In genomic region chr11:34439521-34440258, GRCh38 we compare ENCODE assay signal across 8 cellular contexts. TPM values are rescaled to one million over a fixed set of nuclear protein-coding genes. Genes with fewer than 3 reads are reported as not detected.
DNase-seq lines count a peak whose midpoint lies in the region; ATAC-seq and TF ChIP-seq lines count a peak whose summit lies in the region.

No MANE protein-coding gene starts in this region.

- peak overlapping the region; percentile 88 to 94 for H3K4me3 ChIP-seq in right atrium auricular region
- peak overlapping the region; percentile 87 to 88 for H3K4me3 ChIP-seq in ascending aorta
- H3K4me3 ChIP-seq in lung: peak overlapping the region; percentile 78

- intact Hi-C loops in left cardiac atrium (cut with DNase I) (no loop called here), ascending aorta (cut with DNase I) (loop anchor here (2.0 to 10.0 kb wide), 5 partner anchors 82 to 477 kb away; partner anchors contain the start of genes ABTB2, APIP, NAT10 and PDHX)

- peak overlapping the region; percentile 90 to 96 for H3K27ac ChIP-seq in right atrium auricular region
- peak overlapping the region; percentile 79 to 84 for H3K27ac ChIP-seq in ascending aorta
- H3K27ac ChIP-seq in lung (ENCODE audit: low read depth in 1 of 2, low read length in 1 of 2): peak overlapping the region; percentile 96 to 98

- H3K27me3 ChIP-seq in right atrium auricular region (no peaks in the 10 kb centered on the region), ascending aorta (no peaks in the 10 kb centered on the region), lung (ENCODE audit: control insufficient read depth, insufficient read depth) (no peaks in the 10 kb centered on the region)

- WGBS in lung, 2 donors: 12 to 20% methylated on average over 10 of the region's 10 CpGs

- H3K36me3 ChIP-seq in right atrium auricular region (no peaks in the 10 kb centered on the region), ascending aorta (no peaks in the 10 kb centered on the region), lung (ENCODE audit: control insufficient read depth in 2 of 2, insufficient read depth in 2 of 2, low read length in 2 of 2) (no peaks in the 10 kb centered on the region)

- H3K9me3 ChIP-seq in right atrium auricular region: no peaks in the 10 kb centered on the region
- no peaks in the 10 kb centered on the region for H3K9me3 ChIP-seq in ascending aorta
- peaks cover 0 to 2% of the 10 kb centered on the region in 2 donors for H3K9me3 ChIP-seq in lung (ENCODE audit: control insufficient read depth in 2 of 2, insufficient read depth in 1 of 2, low read length in 1 of 2)

- TF ChIP-seq CTCF in right atrium auricular region (IDR thresholded peaks at IDR 0.05) (no peak), ascending aorta (IDR thresholded peaks at IDR 0.05) (no peak), lung (IDR thresholded peaks at IDR 0.05; ENCODE audit: control extremely low read depth, extremely low read depth) (no peak)

- DNase-seq in right atrium auricular region (ENCODE audit: low spot score) (no peak), left cardiac atrium (no peak), ascending aorta (ENCODE audit: low spot score in 2 of 2) (no peak), lung (ENCODE audit: low spot score) (no peak), NCI-H128 (lab: John Stamatoyannopoulos, UW; ENCODE audit: unreplicated experiment) (no peak), nucleus accumbens (lab: John Stamatoyannopoulos, UW) (no peak)
- no peak for DNase-seq in activated CD4-positive, alpha-beta T cell treated with anti-CD3 and anti-CD28 coated beads for 1 hour

- ATAC-seq in left cardiac atrium (no peak), lung (ENCODE audit: insufficient read depth, low FRiP score) (no peak), GM19023 (IDR thresholded peaks at IDR 0.05; ENCODE audit: unreplicated experiment) (no peak)

- H3K4me1 ChIP-seq in right atrium auricular region (peaks cover 0 to 17% of the 10 kb centered on the region in 2 donors), ascending aorta (peaks cover 5 to 15% of the 10 kb centered on the region in 2 donors), lung (ENCODE audit: control insufficient read depth in 2 of 2, insufficient read depth in 2 of 2, low read length in 2 of 2) (peaks cover 4 to 17% of the 10 kb centered on the region in 2 donors)

RNA-seq across cellular contexts. Expression of gene CAT, which starts 1.0 kb away (rescaled TPM):
- 100 to 1,000 TPM in 1 of 2 donors, 10 to 100 TPM in 1; 83.8 to 108 TPM for total RNA-seq in right atrium auricular region
- total RNA-seq in left cardiac atrium: 100 to 1,000 TPM in 1 of 2 donors, 10 to 100 TPM in 1; 98.1 to 117 TPM
- 69.2 TPM for total RNA-seq in ascending aorta
- total RNA-seq in lung: 100 to 1,000 TPM; 119 to 319 TPM
- polyA plus RNA-seq in lung: 10 to 100 TPM; 91.8 to 91.9 TPM
